ENCODE assay signal across 8 cellular contexts in genomic region chr9:132163457-132163875, GRCh38. TPM values are rescaled to one million over a fixed set of nuclear protein-coding genes. Genes with fewer than 3 reads are reported as not detected.
A peak's percentile ranks its signal among the peaks of the same experiment; 100 is the strongest.
DNase-seq lines count a peak whose midpoint lies in the region; ATAC-seq and TF ChIP-seq lines count a peak whose summit lies in the region.
"Had no signal": no experiment of that assay in that cellular context is flagged by ENCODE, and none has a peak within 500 bp of the region (broad histone marks: within the 10 kb centered on the region; RNA-seq: fewer than 3 reads in every experiment).

No MANE protein-coding gene starts in this region.

- peaks cover 41% of the 10 kb centered on the region for H3K27me3 ChIP-seq in PC-3 (ENCODE audit: low read length)
- peaks cover 33 to 99% (median 94%) of the 10 kb centered on the region in 3 donors for H3K27me3 ChIP-seq in sigmoid colon
- peaks cover 95% of the 10 kb centered on the region for H3K27me3 ChIP-seq in transverse colon

- peak overlapping the region; percentile 67 for H3K4me3 ChIP-seq in PC-3 (ENCODE audit: low read length)
- peak overlapping the region in 3 of 4 donors; percentile 64 to 76 (median 72) for H3K4me3 ChIP-seq in sigmoid colon
- H3K4me3 ChIP-seq in transverse colon: peak overlapping the region in 2 of 4 donors; percentile 55 to 80
- H3K4me3 ChIP-seq: SK-N-MC had no signal

- 0 out of 2 replicates have a peak overlapping the region, but pooled peaks have one; percentile 9 for H2AFZ ChIP-seq in PC-3 (ENCODE audit: low read length)

- H3K27ac ChIP-seq in PC-3 (ENCODE audit: low read length) (no peak overlapping the region), sigmoid colon (peak overlapping the region in 1 of 4 donors; percentile 20), transverse colon (no peak overlapping the region)
- H3K27ac ChIP-seq: SK-N-MC had no signal

- in situ Hi-C loops in transverse colon (cut with MboI; ENCODE audit: low pct_ligation_motif_present in 1 of 4, low pct_unique_long_range_greater_than_20kb in 1 of 4, low sequenced_read_pairs in 3 of 4): no loop called here

- intact Hi-C loops in PC-3 (cut with micrococcal nuclease) (loop anchor here (5.0 to 10.0 kb wide), 2 partner anchors 89 to 176 kb away; partner anchors contain the start of gene MED27), sigmoid colon (cut with DNase I) (no loop called here), transverse colon (cut with DNase I; ENCODE audit: low total_unique reads) (no loop called here)

- peak overlapping the region; percentile 82 for H3K4me2 ChIP-seq in PC-3 (ENCODE audit: low read length)

- no peaks in the 10 kb centered on the region for H3K79me2 ChIP-seq in PC-3 (ENCODE audit: low read length)

- H3K36me3 ChIP-seq in PC-3 (ENCODE audit: low read depth, low read length) (no peaks in the 10 kb centered on the region), sigmoid colon (no peaks in the 10 kb centered on the region), transverse colon (no peaks in the 10 kb centered on the region)

- peaks cover 39% of the 10 kb centered on the region for H3K4me1 Mint-ChIP-seq in glutamatergic neuron (ENCODE audit: low read depth, unreplicated experiment)

- TF ChIP-seq CTCF in PC-3 (conservative IDR thresholded peaks at IDR 0.05; ENCODE audit: low read depth, low read length): no peak
- TF ChIP-seq CTCF in glutamatergic neuron (IDR thresholded peaks at IDR 0.05; ENCODE audit: partially characterized antibody, unreplicated experiment): no peak
- TF ChIP-seq CTCF in sigmoid colon (IDR thresholded peaks at IDR 0.05): no peak
- TF ChIP-seq CTCF in transverse colon (IDR thresholded peaks at IDR 0.05): no peak

- TF ChIP-seq POLR2A in sigmoid colon (IDR thresholded peaks at IDR 0.05): no peak
- no peak for TF ChIP-seq POLR2A in transverse colon (IDR thresholded peaks at IDR 0.05)

- no TSS peak for BruUV-seq in PC-3 (replicated peaks; lab: Mats Ljungman, UMichigan)

- CTCF ChIA-PET in PC-3 (lab: Charles Lee): interaction anchor here (0.6 kb wide), 1 partner anchor 76 kb away, joined by 3 read pairs; no protein-coding TSS in a partner anchor

- no peaks in the 10 kb centered on the region for H4K20me1 ChIP-seq in PC-3 (ENCODE audit: low read length)

- POLR2A ChIA-PET in PC-3 (lab: Charles Lee; ENCODE audit: unreplicated experiment): no interaction called here

- H3K4me1 ChIP-seq in PC-3 (ENCODE audit: insufficient read depth, low read length) (no peaks in the 10 kb centered on the region), sigmoid colon (peaks cover 0 to 35% (median 29%) of the 10 kb centered on the region in 4 donors), transverse colon (peaks cover 7 to 25% (median 19%) of the 10 kb centered on the region in 4 donors)

- H3K9me3 Mint-ChIP-seq in glutamatergic neuron (ENCODE audit: unreplicated experiment): peaks cover 12% of the 10 kb centered on the region

- no peaks in the 10 kb centered on the region for H3K9me2 ChIP-seq in PC-3 (replicated peaks; ENCODE audit: low read length)

- WGBS in sigmoid colon, 2 donors: 1 to 3% methylated on average over 29 of the region's 29 CpGs
- 3% methylated on average over 22 of the region's 29 CpGs; no CpG with 5 or more reads in 1 of the 2 donors for WGBS in transverse colon (ENCODE audit: low coverage in 1 of 2), 2 donors

- H3K9ac ChIP-seq in PC-3 (ENCODE audit: low read length): no peak overlapping the region

- H3K36me3 Mint-ChIP-seq in glutamatergic neuron (ENCODE audit: unreplicated experiment): peaks cover 4% of the 10 kb centered on the region

- H3K9me3 ChIP-seq in PC-3 (ENCODE audit: low read length) (no peaks in the 10 kb centered on the region), sigmoid colon (no peaks in the 10 kb centered on the region), transverse colon (no peaks in the 10 kb centered on the region)

- H3K27ac Mint-ChIP-seq in glutamatergic neuron (ENCODE audit: unreplicated experiment): no peak overlapping the region

- peak overlapping the region; percentile 90 for H3K4me3 Mint-ChIP-seq in glutamatergic neuron (ENCODE audit: unreplicated experiment)

- TF ChIP-seq EP300 in sigmoid colon (IDR thresholded peaks at IDR 0.05): no peak
- no peak for TF ChIP-seq EP300 in transverse colon (IDR thresholded peaks at IDR 0.05; ENCODE audit: low read depth)

- DNase-seq in GM03348 (ENCODE audit: low spot score) (peak; percentile 44), PC-3 (no peak), glutamatergic neuron (peak; percentile 41), sigmoid colon (no peak), transverse colon (no peak)

- H3F3A ChIP-seq in PC-3 (ENCODE audit: low read length, unreplicated experiment): no peaks in the 10 kb centered on the region

- ATAC-seq in PC-3: no peak
- ATAC-seq in HG03108 (IDR thresholded peaks at IDR 0.05; ENCODE audit: unreplicated experiment): no peak
- no peak for ATAC-seq in HG02870 (IDR thresholded peaks at IDR 0.05; ENCODE audit: unreplicated experiment)

- H3K27me3 Mint-ChIP-seq in glutamatergic neuron (ENCODE audit: unreplicated experiment): peaks cover 11% of the 10 kb centered on the region

RNA-seq across cellular contexts. Expression of gene NTNG2, which starts 1.6 kb away (rescaled TPM):
- total RNA-seq in PC-3 (2014; rRNA removed) (1.7 and 6.0 TPM in 2 replicates), glutamatergic neuron (ENCODE audit: unreplicated experiment) (43.7 TPM), sigmoid colon (10 to 100 TPM in 1 of 4 donors, 1 to 10 TPM in 1, under 1 TPM in 2; 0.28 to 12.0 (median 3.2) TPM), transverse colon (1 to 10 TPM in 1 of 4 donors, under 1 TPM in 1, not detected in 2; 0.27 to 1.1 TPM)
- under 1 TPM in 2 of 3 donors, not detected in 1; 0.50 to 0.60 TPM for polyA plus RNA-seq in sigmoid colon

Comparison
In these comparisons a context has a peak if more than half of its experiments do, and no peak if none do; other contexts are left out.
1. DNase-seq: peak in GM03348 (single experiment) and glutamatergic neuron (single experiment); none in PC-3 (single experiment), sigmoid colon (single experiment) and transverse colon (single experiment).